In the genomic region with DNA sequence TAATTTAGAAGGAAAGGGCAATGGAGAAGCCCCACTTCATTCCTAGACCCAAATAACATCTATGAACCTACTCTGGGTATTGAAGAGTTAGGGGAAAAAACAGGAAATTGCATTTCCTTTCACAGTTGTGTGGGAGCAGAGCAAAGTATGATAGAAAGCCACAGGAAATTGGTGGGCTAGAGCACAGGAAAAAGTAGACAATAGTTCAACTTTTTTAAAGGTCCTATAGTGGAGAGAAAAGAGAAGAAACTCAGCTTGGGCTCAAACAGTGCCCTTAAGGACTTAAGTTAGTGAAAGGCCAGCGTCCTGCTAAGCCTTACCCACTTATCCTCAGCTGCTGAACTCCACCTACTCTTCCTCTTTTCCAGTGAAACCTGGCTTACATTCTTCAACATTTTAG, we compare ENCODE assay signal across 28 cellular contexts.
DNase-seq lines count a peak whose midpoint lies in the region; ATAC-seq and TF ChIP-seq lines count a peak whose summit lies in the region.
"Had no signal": no experiment of that assay in that cellular context is flagged by ENCODE, and none has a peak within 500 bp of the region (broad histone marks: within the 10 kb centered on the region; RNA-seq: fewer than 3 reads in every experiment).

No MANE protein-coding gene starts in this region.

- H3K4me3 ChIP-seq in choroid plexus epithelial cell (ENCODE audit: low read depth, low read length): no peak overlapping the region
- no peak overlapping the region for H3K4me3 ChIP-seq in smooth muscle cell
- H3K4me3 ChIP-seq: lower lobe of right lung had no signal

- DNase-seq in GF-D8 (lab: John Stamatoyannopoulos, UW) (peak; percentile 88), MV-4-11 (lab: John Stamatoyannopoulos, UW) (peak; percentile 69), choroid plexus epithelial cell (ENCODE audit: low read depth) (peak; percentile 5), smooth muscle cell (lab: John Stamatoyannopoulos, UW; ENCODE audit: unreplicated experiment) (no peak), occipital lobe (lab: John Stamatoyannopoulos, UW) (no peak)
- no peak for DNase-seq in stimulated activated CD4-positive, alpha-beta T cell treated with anti-CD3 and anti-CD28 coated beads, Interleukin-2, amount 100 ng/mL, for 24 hours
- DNase-seq: activated CD4-positive, alpha-beta T cell treated with anti-CD3 and anti-CD28 coated beads, Interleukin-2, amount 50 U/mL, for 1 hour; activated naive CD4-positive, alpha-beta T cell treated with Interleukin-2 at 50 U/mL for 16 hours; activated T-cell treated with anti-CD3 and anti-CD28 coated beads, Interleukin-2, amount 50 U/mL, for 48 hours; brain microvascular endothelial cell; CD4-positive, CD25-positive, alpha-beta regulatory T cell; effector CD8-positive, alpha-beta T cell; erythroblast; foreskin fibroblast; HCEC 1CT; lower lobe of right lung; NCI-H1048; NCI-H187 treated with DMSO at 0.1 percent for 48 hours; NCI-H524 treated with DMSO at 0.1 percent for 48 hours; right cardiac atrium; stimulated activated CD4-positive, alpha-beta T cell treated with anti-CD3 and anti-CD28 coated beads, Interleukin-12 subunit alpha, Interleukin-12 subunit beta, amount 100 ng/mL, for 4 hours; stimulated activated CD4-positive, alpha-beta T cell treated with anti-CD3 and anti-CD28 coated beads, Interleukin-4, amount 100 ng/mL, for 24 hours; T-helper 17 cell; trophoblast cell had no signal

- H3K27ac ChIP-seq in smooth muscle cell (ENCODE audit: low read depth): no peak overlapping the region
- H3K27ac ChIP-seq: brain microvascular endothelial cell, KMS-11, lower lobe of right lung, parathyroid adenoma had no signal

- H3K36me3 ChIP-seq in smooth muscle cell (ENCODE audit: low read depth): no peaks in the 10 kb centered on the region
- H3K36me3 ChIP-seq: brain microvascular endothelial cell, lower lobe of right lung had no signal

- ATAC-seq in esophagus mucosa: no peak
- ATAC-seq: lower lobe of right lung; right cardiac atrium; stimulated activated effector memory CD8-positive, alpha-beta T cell treated with anti-CD3 and anti-CD28 coated beads, Interleukin-12 subunit alpha, Interleukin-12 subunit beta, amount 100 ng/mL, for 72 hours; T-helper 17 cell had no signal

- H3K9me3 ChIP-seq in smooth muscle cell (replicated peaks; ENCODE audit: low read depth): no peaks in the 10 kb centered on the region

- no peaks in the 10 kb centered on the region for H3F3A ChIP-seq in smooth muscle cell (ENCODE audit: low read depth)

- no peak for TF ChIP-seq CTCF in choroid plexus epithelial cell (conservative IDR thresholded peaks at IDR 0.05; ENCODE audit: low read depth, low read length)
- no peak for TF ChIP-seq CTCF in smooth muscle cell (IDR thresholded peaks at IDR 0.05; ENCODE audit: borderline replicate concordance, insufficient read depth, poor library complexity, severe bottlenecking)

- no peaks in the 10 kb centered on the region for H3K27me3 ChIP-seq in smooth muscle cell (ENCODE audit: low read depth)
- H3K27me3 ChIP-seq: brain microvascular endothelial cell had no signal

- H3K4me1 ChIP-seq in smooth muscle cell (ENCODE audit: low read depth): peaks cover 3% of the 10 kb centered on the region
- H3K4me1 ChIP-seq: lower lobe of right lung, parathyroid adenoma had no signal

- no peak overlapping the region for H3K9ac ChIP-seq in smooth muscle cell (ENCODE audit: low read depth)
- H3K9ac ChIP-seq: KMS-11, parathyroid adenoma had no signal

- H2AFZ ChIP-seq in smooth muscle cell (ENCODE audit: low read depth): peak overlapping the region; percentile 6
- H2AFZ ChIP-seq: parathyroid adenoma had no signal

- H3K79me2 ChIP-seq in smooth muscle cell (ENCODE audit: low read depth): no peaks in the 10 kb centered on the region
- H3K79me2 ChIP-seq: parathyroid adenoma had no signal

- 44% methylated on average over 1 of the region's 1 CpG for WGBS in smooth muscle cell (ENCODE audit: low lambda C conversion rate)

- no peak overlapping the region for H3K4me2 ChIP-seq in smooth muscle cell
- H3K4me2 ChIP-seq: KMS-11 had no signal

- H4K20me1 ChIP-seq in smooth muscle cell (ENCODE audit: low read depth): no peaks in the 10 kb centered on the region

Comparison
In these comparisons a context has a peak if more than half of its experiments do, and no peak if none do; other contexts are left out.
1. DNase-seq: peak in GF-D8 (single experiment), MV-4-11 (single experiment) and choroid plexus epithelial cell (single experiment); none in smooth muscle cell (single experiment), occipital lobe (single experiment) and stimulated activated CD4-positive, alpha-beta T cell treated with anti-CD3 and anti-CD28 coated beads, Interleukin-2, amount 100 ng/mL, for 24 hours (0 of 2).